23 cellular contexts compared by ENCODE assay signal in genomic region chr6:11384531-11385309, GRCh38.
DNase-seq lines count a peak whose midpoint lies in the region; ATAC-seq and TF ChIP-seq lines count a peak whose summit lies in the region.
"Had no signal": no experiment of that assay in that cellular context is flagged by ENCODE, and none has a peak within 500 bp of the region (broad histone marks: within the 10 kb centered on the region; RNA-seq: fewer than 3 reads in every experiment).

No MANE protein-coding gene starts in this region.

- no peak overlapping the region for H3K4me3 Mint-ChIP-seq in activated naive CD4-positive, alpha-beta T cell treated with anti-CD3 and anti-CD28 coated beads for 36 hours
- H3K4me3 Mint-ChIP-seq in naive thymus-derived CD8-positive, alpha-beta T cell, result no peak overlapping the region
- H3K4me3 Mint-ChIP-seq: activated CD4-positive, alpha-beta memory T cell treated with anti-CD3 and anti-CD28 coated beads, Interleukin-2, amount 10 ng/mL, durations not matched to agents 7 days and 5 days; activated T-cell treated with anti-CD3 and anti-CD28 coated beads, Interleukin-2, amount 50 U/mL, for 24 hours had no signal

- ATAC-seq in naive thymus-derived CD8-positive, alpha-beta T cell, result no peak
- ATAC-seq: activated naive CD4-positive, alpha-beta T cell treated with anti-CD3 and anti-CD28 coated beads, Interleukin-2, amount 50 U/mL, for 72 hours; K562; Panc1; upper lobe of right lung had no signal

- POLR2A ChIA-PET in naive thymus-derived CD8-positive, alpha-beta T cell (lab: Charles Lee), result no interaction called here

- CTCF ChIA-PET in activated naive CD4-positive, alpha-beta T cell treated with anti-CD3 and anti-CD28 coated beads for 36 hours (lab: Charles Lee), result interaction anchor here (1.3 to 2.1 kb wide), 2 partner anchors 75 to 111 kb away, joined by 5 to 6 read pairs; no protein-coding TSS in a partner anchor

- peak; percentile 67 for DNase-seq in AG20443 (ENCODE audit: low spot score)
- DNase-seq in HCEC 1CT, result peak; percentile 53
- DNase-seq in ascending aorta (ENCODE audit: low spot score in 2 of 2), result no peak
- peak; percentile 50 for DNase-seq in kidney glomerular epithelial cell (lab: John Stamatoyannopoulos, UW)
- no peak for DNase-seq in inferior parietal cortex (ENCODE audit: extremely low spot score)
- DNase-seq in activated naive CD4-positive, alpha-beta T cell treated with anti-CD3 and anti-CD28 coated beads for 36 hours, result no peak
- DNase-seq in naive thymus-derived CD8-positive, alpha-beta T cell, result no peak
- DNase-seq in NCI-H1930 (lab: John Stamatoyannopoulos, UW), result no peak
- DNase-seq: activated CD4-positive, alpha-beta memory T cell treated with anti-CD3 and anti-CD28 coated beads, Interleukin-2, amount 10 ng/mL, durations not matched to agents 7 days and 5 days; activated T-cell treated with anti-CD3 and anti-CD28 coated beads, Interleukin-2, amount 50 U/mL, for 24 hours; COR-L47; dorsolateral prefrontal cortex; hippocampal formation; midbrain; NCI-H1105 treated with DMSO at 0.1 percent for 48 hours; NCI-H2171; NCI-H774; stomach; upper lobe of right lung had no signal

- no peaks in the 10 kb centered on the region for H3K27me3 Mint-ChIP-seq in activated naive CD4-positive, alpha-beta T cell treated with anti-CD3 and anti-CD28 coated beads for 36 hours (ENCODE audit: low read depth)
- no peaks in the 10 kb centered on the region for H3K27me3 Mint-ChIP-seq in naive thymus-derived CD8-positive, alpha-beta T cell
- H3K27me3 Mint-ChIP-seq: activated CD4-positive, alpha-beta memory T cell treated with anti-CD3 and anti-CD28 coated beads, Interleukin-2, amount 10 ng/mL, durations not matched to agents 7 days and 5 days; activated T-cell treated with anti-CD3 and anti-CD28 coated beads, Interleukin-2, amount 50 U/mL, for 24 hours had no signal

- H3K4me1 ChIP-seq in ascending aorta, result peaks cover 0 to 9% of the 10 kb centered on the region in 2 donors
- H3K4me1 ChIP-seq: right atrium auricular region had no signal

- no peaks in the 10 kb centered on the region for H3K27me3 ChIP-seq in ascending aorta
- H3K27me3 ChIP-seq: right atrium auricular region, stomach, upper lobe of right lung had no signal

- peak overlapping the region; percentile 40 to 43 for H3K27ac ChIP-seq in ascending aorta
- H3K27ac ChIP-seq: dorsolateral prefrontal cortex, right atrium auricular region, stomach, upper lobe of right lung had no signal

- H3K9me3 ChIP-seq in ascending aorta, result no peaks in the 10 kb centered on the region
- H3K9me3 ChIP-seq: right atrium auricular region, stomach, upper lobe of right lung had no signal

- TF ChIP-seq CTCF in ascending aorta (IDR thresholded peaks at IDR 0.05), result no peak

- peaks cover 6% of the 10 kb centered on the region for H3K36me3 Mint-ChIP-seq in activated naive CD4-positive, alpha-beta T cell treated with anti-CD3 and anti-CD28 coated beads for 36 hours (ENCODE audit: low read depth)
- peaks cover 4 to 10% (median 4%) of the 10 kb centered on the region in 3 donors for H3K36me3 Mint-ChIP-seq in naive thymus-derived CD8-positive, alpha-beta T cell

- peaks cover 41% of the 10 kb centered on the region for H3K4me1 Mint-ChIP-seq in activated naive CD4-positive, alpha-beta T cell treated with anti-CD3 and anti-CD28 coated beads for 36 hours (ENCODE audit: low read depth)
- peaks cover 32 to 57% (median 36%) of the 10 kb centered on the region in 4 donors for H3K4me1 Mint-ChIP-seq in naive thymus-derived CD8-positive, alpha-beta T cell

- intact Hi-C loops in ascending aorta (cut with DNase I), result no loop called here
- intact Hi-C loops in activated naive CD4-positive, alpha-beta T cell treated with anti-CD3 and anti-CD28 coated beads for 36 hours (cut with micrococcal nuclease), result loop anchor here (5.0 kb wide), 1 partner anchor 107 kb away; no protein-coding TSS in a partner anchor

- no peak overlapping the region for H3K27ac Mint-ChIP-seq in activated naive CD4-positive, alpha-beta T cell treated with anti-CD3 and anti-CD28 coated beads for 36 hours
- peak overlapping the region in 5 of 10 donors; percentile 27 to 75 (median 61) for H3K27ac Mint-ChIP-seq in naive thymus-derived CD8-positive, alpha-beta T cell
- H3K27ac Mint-ChIP-seq: activated CD4-positive, alpha-beta memory T cell treated with anti-CD3 and anti-CD28 coated beads, Interleukin-2, amount 10 ng/mL, durations not matched to agents 7 days and 5 days; activated naive CD4-positive, alpha-beta T cell treated with anti-CD3 and anti-CD28 coated beads, Interleukin-2, amount 50 U/mL, for 72 hours; activated T-cell treated with anti-CD3 and anti-CD28 coated beads, Interleukin-2, amount 50 U/mL, for 24 hours had no signal

- no peaks in the 10 kb centered on the region for H3K36me3 ChIP-seq in ascending aorta
- H3K36me3 ChIP-seq: right atrium auricular region, stomach, upper lobe of right lung had no signal

- H3K4me3 ChIP-seq in ascending aorta, result no peak overlapping the region
- H3K4me3 ChIP-seq: dorsolateral prefrontal cortex, K562, right atrium auricular region, stomach, upper lobe of right lung had no signal

- no peaks in the 10 kb centered on the region for H3K9me3 Mint-ChIP-seq in activated naive CD4-positive, alpha-beta T cell treated with anti-CD3 and anti-CD28 coated beads for 36 hours
- no peaks in the 10 kb centered on the region for H3K9me3 Mint-ChIP-seq in naive thymus-derived CD8-positive, alpha-beta T cell
- H3K9me3 Mint-ChIP-seq: activated naive CD4-positive, alpha-beta T cell treated with anti-CD3 and anti-CD28 coated beads, Interleukin-2, amount 50 U/mL, for 72 hours; activated T-cell treated with anti-CD3 and anti-CD28 coated beads, Interleukin-2, amount 50 U/mL, for 24 hours had no signal

Comparison
In these comparisons a context has a peak if more than half of its experiments do, and no peak if none do; other contexts are left out.
1. DNase-seq: peak in AG20443 (single experiment), HCEC 1CT (single experiment) and kidney glomerular epithelial cell (single experiment); none in ascending aorta (0 of 2), inferior parietal cortex (single experiment), activated naive CD4-positive, alpha-beta T cell treated with anti-CD3 and anti-CD28 coated beads for 36 hours (single experiment), naive thymus-derived CD8-positive, alpha-beta T cell (0 of 10) and NCI-H1930 (0 of 2).